In genomic region chr3:14765065-14765410, GRCh38 we compare ENCODE assay signal across 26 cellular contexts. TPM values are rescaled to one million over a fixed set of nuclear protein-coding genes. Genes with fewer than 3 reads are reported as not detected.
"Had no signal": no experiment of that assay in that cellular context is flagged by ENCODE, and none has a peak within 500 bp of the region (broad histone marks: within the 10 kb centered on the region; RNA-seq: fewer than 3 reads in every experiment).

No MANE protein-coding gene starts in this region.

- H3K27me3 Mint-ChIP-seq: activated CD8-positive, alpha-beta T cell treated with anti-CD3 and anti-CD28 coated beads for 36 hours had no signal

- H3K36me3 Mint-ChIP-seq: brain, WTC11 had no signal

- H3K4me1 ChIP-seq: ascending aorta, breast epithelium, colonic mucosa had no signal

- H3K36me3 ChIP-seq: ascending aorta, breast epithelium, cardiac muscle cell, colonic mucosa had no signal

- H3K4me3 Mint-ChIP-seq: activated CD8-positive, alpha-beta T cell treated with anti-CD3 and anti-CD28 coated beads for 36 hours; activated naive CD4-positive, alpha-beta T cell treated with anti-CD3 and anti-CD28 coated beads, Interleukin-2, amount 10 ng/mL, durations not matched to agents 7 days and 5 days; activated naive CD8-positive, alpha-beta T cell treated with anti-CD3 and anti-CD28 coated beads, Interleukin-2, amount 10 ng/mL, durations not matched to agents 7 days and 5 days; activated T-cell treated with anti-CD3 and anti-CD28 coated beads, Interleukin-2, amount 50 U/mL, for 4 hours; activated T-helper 17 cell treated with anti-CD3 and anti-CD28 coated beads, Interleukin-2, amount 50 U/mL, for 72 hours; brain; WTC11 had no signal

- H3K9me3 ChIP-seq: ascending aorta, breast epithelium, colonic mucosa had no signal

- DNase-seq: activated CD4-positive, alpha-beta T cell treated with anti-CD3 and anti-CD28 coated beads for 1 hour; activated CD4-positive, alpha-beta T cell treated with anti-CD3 and anti-CD28 coated beads for 4 hours; activated CD4-positive, alpha-beta T cell treated with anti-CD3 and anti-CD28 coated beads, Interleukin-2, amount 50 U/mL, for 1 hour; activated CD4-positive, alpha-beta T cell treated with anti-CD3 and anti-CD28 coated beads, Interleukin-2, amount 50 U/mL, for 48 hours; activated CD8-positive, alpha-beta memory T cell treated with anti-CD3 and anti-CD28 coated beads for 24 hours; activated CD8-positive, alpha-beta T cell treated with anti-CD3 and anti-CD28 coated beads for 36 hours; activated effector memory CD4-positive, alpha-beta T cell treated with Interleukin-2 at 50 U/mL for 16 hours; activated naive CD4-positive, alpha-beta T cell treated with anti-CD3 and anti-CD28 coated beads, Interleukin-2, amount 10 ng/mL, durations not matched to agents 7 days and 5 days; activated naive CD8-positive, alpha-beta T cell treated with anti-CD3 and anti-CD28 coated beads, Interleukin-2, amount 10 ng/mL, durations not matched to agents 7 days and 5 days; activated T-cell treated with anti-CD3 and anti-CD28 coated beads, Interleukin-2, amount 50 U/mL, for 4 hours; central memory CD4-positive, alpha-beta T cell; cerebellar nuclear complex; colonic mucosa; effector CD8-positive, alpha-beta T cell; head of caudate nucleus; T-helper 2 cell had no signal

- H3K4me1 Mint-ChIP-seq: activated T-helper 17 cell treated with anti-CD3 and anti-CD28 coated beads, Interleukin-2, amount 50 U/mL, for 72 hours had no signal

- H3K9me3 Mint-ChIP-seq: activated CD8-positive, alpha-beta T cell treated with anti-CD3 and anti-CD28 coated beads for 36 hours; activated naive CD4-positive, alpha-beta T cell treated with anti-CD3 and anti-CD28 coated beads, Interleukin-2, amount 10 ng/mL, durations not matched to agents 7 days and 5 days; activated naive CD4-positive, alpha-beta T cell treated with anti-CD3 and anti-CD28 coated beads, Interleukin-2, amount 50 U/mL, for 72 hours; activated T-cell treated with anti-CD3 and anti-CD28 coated beads, Interleukin-2, amount 50 U/mL, for 4 hours; activated T-helper 17 cell treated with anti-CD3 and anti-CD28 coated beads, Interleukin-2, amount 50 U/mL, for 72 hours; brain; WTC11 had no signal

- H3K27me3 ChIP-seq: ascending aorta, breast epithelium, cardiac muscle cell, colonic mucosa had no signal

- H3K27ac Mint-ChIP-seq: activated CD8-positive, alpha-beta T cell treated with anti-CD3 and anti-CD28 coated beads for 36 hours; activated naive CD4-positive, alpha-beta T cell treated with anti-CD3 and anti-CD28 coated beads, Interleukin-2, amount 10 ng/mL, durations not matched to agents 7 days and 5 days; activated naive CD4-positive, alpha-beta T cell treated with anti-CD3 and anti-CD28 coated beads, Interleukin-2, amount 50 U/mL, for 72 hours; activated naive CD8-positive, alpha-beta T cell treated with anti-CD3 and anti-CD28 coated beads, Interleukin-2, amount 10 ng/mL, durations not matched to agents 7 days and 5 days; activated T-helper 17 cell treated with anti-CD3 and anti-CD28 coated beads, Interleukin-2, amount 50 U/mL, for 72 hours; brain; WTC11 had no signal

- H3K4me3 ChIP-seq: ascending aorta, breast epithelium, cardiac muscle cell, colonic mucosa had no signal

- H3K27ac ChIP-seq: ascending aorta, breast epithelium, cardiac muscle cell, colonic mucosa, epithelial cell of prostate, VCaP had no signal

RNA-seq across cellular contexts. Expression of gene FGD5, which starts 53.7 kb away (rescaled TPM):
- total RNA-seq: activated CD8-positive, alpha-beta T cell treated with anti-CD3 and anti-CD28 coated beads for 36 hours; activated naive CD4-positive, alpha-beta T cell treated with anti-CD3 and anti-CD28 coated beads, Interleukin-2, amount 50 U/mL, for 72 hours; T-helper 1 cell treated with Interleukin-12 subunit alpha and Interleukin-12 subunit beta and Interleukin-4 antibody, amounts not matched to agents 30 ng/mL and 1 ng/mL, for 36 hours had no signal
